9 cellular contexts compared by ENCODE assay signal in the genomic region with DNA sequence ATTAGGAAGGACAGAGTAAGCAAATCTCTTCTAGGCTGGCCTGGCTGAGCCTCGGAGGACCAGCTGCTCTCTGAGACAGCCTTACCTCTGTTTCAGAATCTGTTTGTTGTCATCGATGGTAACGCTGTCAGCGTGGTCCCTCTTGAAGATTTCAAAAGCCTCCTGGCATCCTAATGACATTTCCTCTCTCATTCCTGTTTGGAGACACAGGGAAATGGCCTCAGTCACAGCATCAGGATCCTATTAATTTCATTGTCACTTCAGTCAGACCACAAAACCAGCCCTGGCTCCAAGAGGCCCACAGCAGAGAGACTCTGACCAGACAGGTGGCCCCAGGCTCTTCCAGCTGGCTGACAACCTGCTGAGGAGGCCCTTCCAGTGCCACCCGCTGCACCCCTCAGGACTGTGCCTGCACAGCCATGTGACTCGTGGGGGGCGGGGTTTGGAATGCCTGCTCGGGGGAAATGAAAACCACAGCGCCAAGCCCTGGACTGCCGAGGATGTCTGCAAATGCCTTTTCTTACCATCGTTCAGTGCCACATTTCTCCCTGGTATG.
DNase-seq lines count a peak whose midpoint lies in the region; ATAC-seq and TF ChIP-seq lines count a peak whose summit lies in the region.
"Had no signal": no experiment of that assay in that cellular context is flagged by ENCODE, and none has a peak within 500 bp of the region (broad histone marks: within the 10 kb centered on the region; RNA-seq: fewer than 3 reads in every experiment).

No MANE protein-coding gene starts in this region.

- intact Hi-C loops in Right ventricle myocardium inferior (cut with DNase I): no loop called here
- intact Hi-C loops in vagina (cut with DNase I): no loop called here

- no peak for TF ChIP-seq POLR2A in vagina (IDR thresholded peaks at IDR 0.05)

- peak; percentile 76 for ATAC-seq in Right ventricle myocardium inferior

- H3K4me3 ChIP-seq in right atrium auricular region (no peak overlapping the region), vagina (no peak overlapping the region)

- peaks cover 0 to 2% of the 10 kb centered on the region in 2 donors for H3K9me3 ChIP-seq in right atrium auricular region
- no peaks in the 10 kb centered on the region for H3K9me3 ChIP-seq in vagina

- DNase-seq in Right ventricle myocardium inferior (ENCODE audit: missing footprints) (no peak), right atrium auricular region (ENCODE audit: low spot score) (no peak), anterior cingulate cortex (lab: John Stamatoyannopoulos, UW) (peak in 48 of 58 donors; percentile 12 to 84 (median 55)), left kidney (ENCODE audit: low read depth, low spot score) (peak; percentile 68), vagina (ENCODE audit: extremely low spot score in 2 of 2) (peak in 1 of 2 donors; percentile 37), NCI-H1048 (lab: John Stamatoyannopoulos, UW) (no peak), NCI-H2196 (lab: John Stamatoyannopoulos, UW; ENCODE audit: unreplicated experiment) (no peak), Kasumi-1 (lab: John Stamatoyannopoulos, UW) (no peak)
- DNase-seq: CD4-positive, CD25-positive, alpha-beta regulatory T cell had no signal

- TF ChIP-seq CTCF in right atrium auricular region (IDR thresholded peaks at IDR 0.05) (no peak), vagina (IDR thresholded peaks at IDR 0.05) (no peak)

- no peak overlapping the region for H3K27ac ChIP-seq in right atrium auricular region
- peak overlapping the region; percentile 23 for H3K27ac ChIP-seq in vagina

- H3K27me3 ChIP-seq in right atrium auricular region (no peaks in the 10 kb centered on the region), vagina (no peaks in the 10 kb centered on the region)

- H3K36me3 ChIP-seq in right atrium auricular region: no peaks in the 10 kb centered on the region
- no peaks in the 10 kb centered on the region for H3K36me3 ChIP-seq in vagina

- H3K4me1 ChIP-seq in right atrium auricular region (peaks cover 0 to 7% of the 10 kb centered on the region in 2 donors), vagina (peaks cover 12% of the 10 kb centered on the region)

Comparison
In these comparisons a context has a peak if more than half of its experiments do, and no peak if none do; other contexts are left out.
1. DNase-seq: peak in anterior cingulate cortex (48 of 58) and left kidney (single experiment); none in Right ventricle myocardium inferior (single experiment), right atrium auricular region (single experiment), NCI-H1048 (single experiment), NCI-H2196 (single experiment) and Kasumi-1 (0 of 2).